ENCODE assay signal across 10 cellular contexts in genomic region chr1:17441993-17442357, GRCh38. TPM values are rescaled to one million over a fixed set of nuclear protein-coding genes. Genes with fewer than 3 reads are reported as not detected.
DNase-seq lines count a peak whose midpoint lies in the region; ATAC-seq and TF ChIP-seq lines count a peak whose summit lies in the region.
"Had no signal": no experiment of that assay in that cellular context is flagged by ENCODE, and none has a peak within 500 bp of the region (broad histone marks: within the 10 kb centered on the region; RNA-seq: fewer than 3 reads in every experiment).

No MANE protein-coding gene starts in this region.

- H3K27ac ChIP-seq in 22Rv1 (peak overlapping the region; percentile 92), VCaP (peak overlapping the region; percentile 1; the same call in 1 of the 2 replicates), iPS-18a (ENCODE audit: low read length) (no peak overlapping the region), brain microvascular endothelial cell (no peak overlapping the region)

- no peaks in the 10 kb centered on the region for H3K9me3 ChIP-seq in ES-I3 (ENCODE audit: control insufficient read depth, insufficient read depth, low read length)
- no peaks in the 10 kb centered on the region for H3K9me3 ChIP-seq in iPS-18a (ENCODE audit: control insufficient read depth, low read depth, low read length)

- in situ Hi-C loops in brain microvascular endothelial cell (cut with HindIII; ENCODE audit: low pct_ligation_motif_present, low sequenced_read_pairs) = no loop called here

- peak overlapping the region; percentile 7; the same call in 1 of the 2 replicates for H3K9ac ChIP-seq in ES-I3 (ENCODE audit: low read depth, low read length)
- H3K9ac ChIP-seq in iPS-18a (ENCODE audit: low read length) = no peak overlapping the region

- H3K4me3 ChIP-seq in iPS-18a (ENCODE audit: low read length) (peak overlapping the region; percentile 77), brain microvascular endothelial cell (ENCODE audit: low read depth, low read length) (no peak overlapping the region)

- DNase-seq in brain microvascular endothelial cell = no peak
- no peak for DNase-seq in COR-L47 (lab: John Stamatoyannopoulos, UW)
- no peak for DNase-seq in DMS 273 (lab: John Stamatoyannopoulos, UW; ENCODE audit: unreplicated experiment)
- DNase-seq: NCI-H2029 treated with DMSO at 0.1 percent for 48 hours, SIG-M5 had no signal

- TF ChIP-seq CTCF in 22Rv1 (IDR thresholded peaks at IDR 0.05) (no peak), VCaP (conservative IDR thresholded peaks at IDR 0.05) (no peak), brain microvascular endothelial cell (IDR thresholded peaks at IDR 0.05; ENCODE audit: low read depth, low read length, missing control alignments) (no peak)

- ATAC-seq in esophagus mucosa = no peak

- H3K27me3 ChIP-seq in iPS-18a (ENCODE audit: control insufficient read depth, insufficient read depth, low read length) (peaks cover 18% of the 10 kb centered on the region), brain microvascular endothelial cell (replicated peaks) (no peaks in the 10 kb centered on the region)

- H3K4me1 ChIP-seq in ES-I3 (ENCODE audit: insufficient read depth, low read length) = peaks cover 8% of the 10 kb centered on the region
- H3K4me1 ChIP-seq in iPS-18a (ENCODE audit: control insufficient read depth, low read depth, low read length) = peaks cover 22% of the 10 kb centered on the region

- H3K36me3 ChIP-seq in ES-I3 (ENCODE audit: insufficient read depth, low read length) = peaks cover 4% of the 10 kb centered on the region; the same call in 1 of the 2 replicates
- H3K36me3 ChIP-seq in iPS-18a (ENCODE audit: control insufficient read depth, low read depth, low read length) = peaks cover under 1% of the 10 kb centered on the region
- no peaks in the 10 kb centered on the region for H3K36me3 ChIP-seq in brain microvascular endothelial cell (replicated peaks)

RNA-seq across cellular contexts. Expression of gene RCC2, which starts 2.5 kb away (rescaled TPM):
- 73.5 TPM for total RNA-seq in esophagus mucosa

Comparison
In these comparisons a context has a peak if more than half of its experiments do, and no peak if none do; other contexts are left out.
1. H3K27ac ChIP-seq: peak in 22Rv1 (single experiment) and VCaP (single experiment); none in iPS-18a (single experiment) and brain microvascular endothelial cell (single experiment).